In the genomic region with DNA sequence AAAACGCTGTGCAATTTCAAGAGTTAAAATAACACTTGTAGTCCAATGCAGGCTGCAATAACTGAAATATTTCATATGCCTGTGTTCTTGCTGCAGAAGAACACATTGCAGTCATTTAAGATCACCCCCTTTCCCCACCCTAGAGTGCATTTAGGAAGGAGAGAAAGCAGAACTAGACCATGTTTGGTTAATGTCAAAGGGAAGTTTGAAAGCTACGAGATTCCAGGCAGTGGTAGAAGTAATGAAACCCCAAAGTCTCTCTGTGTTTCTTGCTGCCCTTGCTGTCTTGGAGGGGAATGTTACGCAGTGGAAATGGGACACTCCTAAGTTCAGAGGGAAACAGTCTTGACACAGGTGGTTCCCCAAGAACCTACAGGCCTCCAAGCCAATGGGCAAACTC, we compare ENCODE assay signal across 1 cellular context.
TF ChIP-seq lines count a peak whose summit lies in the region.

No MANE protein-coding gene starts in this region.

TF ChIP-seq in IMR-90, 13 proteins besides CTCF, POLR2A, EP300 and RAD21:
- TF ChIP-seq, protein P1, sequence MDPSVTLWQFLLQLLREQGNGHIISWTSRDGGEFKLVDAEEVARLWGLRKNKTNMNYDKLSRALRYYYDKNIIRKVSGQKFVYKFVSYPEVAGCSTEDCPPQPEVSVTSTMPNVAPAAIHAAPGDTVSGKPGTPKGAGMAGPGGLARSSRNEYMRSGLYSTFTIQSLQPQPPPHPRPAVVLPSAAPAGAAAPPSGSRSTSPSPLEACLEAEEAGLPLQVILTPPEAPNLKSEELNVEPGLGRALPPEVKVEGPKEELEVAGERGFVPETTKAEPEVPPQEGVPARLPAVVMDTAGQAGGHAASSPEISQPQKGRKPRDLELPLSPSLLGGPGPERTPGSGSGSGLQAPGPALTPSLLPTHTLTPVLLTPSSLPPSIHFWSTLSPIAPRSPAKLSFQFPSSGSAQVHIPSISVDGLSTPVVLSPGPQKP (IDR thresholded peaks at IDR 0.05; ENCODE audit: borderline replicate concordance, low read depth, low read length), result no peak
- TF ChIP-seq MAZ (IDR thresholded peaks at IDR 0.05; ENCODE audit: borderline replicate concordance, low read depth, low read length), result no peak
- no peak for TF ChIP-seq MAFK (IDR thresholded peaks at IDR 0.05; ENCODE audit: low read depth, low read length)
- no peak for TF ChIP-seq MXI1 (IDR thresholded peaks at IDR 0.05; ENCODE audit: borderline replicate concordance, low read depth, low read length)
- no peak for TF ChIP-seq FOS (IDR thresholded peaks at IDR 0.05; ENCODE audit: low read depth, low read length)
- no peak for TF ChIP-seq SMC3 (IDR thresholded peaks at IDR 0.05; ENCODE audit: low read depth, low read length)
- no peak for TF ChIP-seq RFX5 (IDR thresholded peaks at IDR 0.05; ENCODE audit: low read depth, low read length)
- no peak for TF ChIP-seq CEBPB (IDR thresholded peaks at IDR 0.05; ENCODE audit: low read depth, low read length)
- no peak for TF ChIP-seq BHLHE40 (IDR thresholded peaks at IDR 0.05; ENCODE audit: low read depth, low read length)
- TF ChIP-seq RCOR1 (IDR thresholded peaks at IDR 0.05; ENCODE audit: insufficient replicate concordance, low read length), result no peak
TF ChIP-seq in IMR-90: peak in this region for 0.
